In genomic region chr12:52307836-52308806, GRCh38 we compare ENCODE assay signal across 8 cellular contexts. TPM values are rescaled to one million over a fixed set of nuclear protein-coding genes. Genes with fewer than 3 reads are reported as not detected.
A peak's percentile ranks its signal among the peaks of the same experiment; 100 is the strongest.
DNase-seq lines count a peak whose midpoint lies in the region; ATAC-seq and TF ChIP-seq lines count a peak whose summit lies in the region.

No MANE protein-coding gene starts in this region.

- no peaks in the 10 kb centered on the region for H3K9me3 ChIP-seq in HUES48 (ENCODE audit: control insufficient read depth, insufficient read depth, low read length)
- H3K9me3 ChIP-seq in endodermal cell (ENCODE audit: control insufficient read depth, low read length) = no peaks in the 10 kb centered on the region

- H3K4me3 Mint-ChIP-seq in WTC11 (peak overlapping the region; percentile 76), endodermal cell (peak overlapping the region; percentile 59), memory B cell (peak overlapping the region; percentile 2)
- peak overlapping the region; percentile 61 for H3K4me3 Mint-ChIP-seq in stimulated activated effector memory CD8-positive, alpha-beta T cell treated with anti-CD3 and anti-CD28 coated beads, Interleukin-12 subunit alpha, Interleukin-12 subunit beta, amount 100 ng/mL, for 72 hours

- WGBS in endodermal cell (ENCODE audit: insufficient coverage in 1 of 2, insufficient read length in 1 of 2), 2 experiments = 13 to 14% methylated on average over 30 to 71 of the region's 71 CpGs

- H3K27ac Mint-ChIP-seq in WTC11 = no peak overlapping the region
- no peak overlapping the region for H3K27ac Mint-ChIP-seq in endodermal cell
- no peak overlapping the region for H3K27ac Mint-ChIP-seq in memory B cell
- H3K27ac Mint-ChIP-seq in stimulated activated effector memory CD8-positive, alpha-beta T cell treated with anti-CD3 and anti-CD28 coated beads, Interleukin-12 subunit alpha, Interleukin-12 subunit beta, amount 100 ng/mL, for 72 hours = no peak overlapping the region

- TF ChIP-seq CTCF in WTC11 (IDR thresholded peaks at IDR 0.05) = no peak
- peak; percentile 53 for TF ChIP-seq CTCF in endodermal cell (conservative IDR thresholded peaks at IDR 0.05)

- H3K4me1 ChIP-seq in HUES48 (ENCODE audit: control insufficient read depth, insufficient read depth, low read length) = peaks cover 6% of the 10 kb centered on the region
- no peaks in the 10 kb centered on the region for H3K4me1 ChIP-seq in endodermal cell (ENCODE audit: control insufficient read depth, insufficient read depth, low read length)

- no peak overlapping the region for H3K9ac ChIP-seq in HUES48 (ENCODE audit: low read depth, low read length)
- H3K9ac ChIP-seq in endodermal cell (ENCODE audit: extremely low read depth, low read length, poor library complexity, severe bottlenecking) = no peak overlapping the region

- peaks cover 50% of the 10 kb centered on the region for H3K27me3 ChIP-seq in HUES48 (ENCODE audit: control insufficient read depth, insufficient read depth, low read length)
- peaks cover 69% of the 10 kb centered on the region for H3K27me3 ChIP-seq in endodermal cell (ENCODE audit: control insufficient read depth, insufficient read depth, low read length, poor library complexity, severe bottlenecking)

- no peak overlapping the region for H3K27ac ChIP-seq in HUES48 (ENCODE audit: low read depth, low read length)
- no peak overlapping the region for H3K27ac ChIP-seq in endodermal cell (ENCODE audit: low read depth, low read length)

- peak; percentile 78 for DNase-seq in Ammon's horn (ENCODE audit: low spot score)
- peak; percentile 77 for DNase-seq in WTC11 (ENCODE audit: low spot score)
- peak; percentile 96 for DNase-seq in endodermal cell
- DNase-seq in memory B cell (ENCODE audit: low spot score in 2 of 2) = no peak
- peak; percentile 30 to 62 for DNase-seq in stimulated activated effector memory CD8-positive, alpha-beta T cell treated with anti-CD3 and anti-CD28 coated beads, Interleukin-12 subunit alpha, Interleukin-12 subunit beta, amount 100 ng/mL, for 72 hours (ENCODE audit: low spot score in 2 of 2)
- DNase-seq in NCI-H2196 (lab: John Stamatoyannopoulos, UW; ENCODE audit: unreplicated experiment) = no peak

- POLR2A ChIA-PET in WTC11 (lab: Charles Lee) = no interaction called here

- ATAC-seq in WTC11 (peak; percentile 86), memory B cell (ENCODE audit: low read depth) (no peak), GM18520 (IDR thresholded peaks at IDR 0.05; ENCODE audit: unreplicated experiment) (no peak)
- peak; percentile 77 for ATAC-seq in stimulated activated effector memory CD8-positive, alpha-beta T cell treated with anti-CD3 and anti-CD28 coated beads, Interleukin-12 subunit alpha, Interleukin-12 subunit beta, amount 100 ng/mL, for 72 hours

- H3K4me3 ChIP-seq in HUES48 (ENCODE audit: low read depth, low read length) = peak overlapping the region; percentile 69
- peak overlapping the region; percentile 72 for H3K4me3 ChIP-seq in endodermal cell (ENCODE audit: low read length)

- H3K36me3 ChIP-seq in HUES48 (ENCODE audit: control insufficient read depth, insufficient read depth, low read length) = no peaks in the 10 kb centered on the region
- no peaks in the 10 kb centered on the region for H3K36me3 ChIP-seq in endodermal cell (ENCODE audit: control insufficient read depth, insufficient read depth, low read length)

- H3K27me3 Mint-ChIP-seq in WTC11 (ENCODE audit: low read depth) (peaks cover 57% of the 10 kb centered on the region), endodermal cell (ENCODE audit: insufficient read depth) (peaks cover 69% of the 10 kb centered on the region), memory B cell (peaks cover 30% of the 10 kb centered on the region)

- H3K36me3 Mint-ChIP-seq in WTC11 (no peaks in the 10 kb centered on the region), endodermal cell (ENCODE audit: low read depth) (no peaks in the 10 kb centered on the region), memory B cell (no peaks in the 10 kb centered on the region)
- no peaks in the 10 kb centered on the region for H3K36me3 Mint-ChIP-seq in stimulated activated effector memory CD8-positive, alpha-beta T cell treated with anti-CD3 and anti-CD28 coated beads, Interleukin-12 subunit alpha, Interleukin-12 subunit beta, amount 100 ng/mL, for 72 hours

- H3K9me3 Mint-ChIP-seq in WTC11 (no peaks in the 10 kb centered on the region), endodermal cell (no peaks in the 10 kb centered on the region), memory B cell (no peaks in the 10 kb centered on the region)
- H3K9me3 Mint-ChIP-seq in stimulated activated effector memory CD8-positive, alpha-beta T cell treated with anti-CD3 and anti-CD28 coated beads, Interleukin-12 subunit alpha, Interleukin-12 subunit beta, amount 100 ng/mL, for 72 hours = no peaks in the 10 kb centered on the region

- CTCF ChIA-PET in WTC11 (lab: Charles Lee) = interaction anchor here (0.6 to 7.8 kb wide), 31 partner anchors 8 to 571 kb away, joined by 3 to 76 read pairs (median 4); no protein-coding TSS in a partner anchor

- H3K4me1 Mint-ChIP-seq in WTC11 (peaks cover 17% of the 10 kb centered on the region), endodermal cell (peaks cover 5% of the 10 kb centered on the region), memory B cell (peaks cover 11% of the 10 kb centered on the region)
- H3K4me1 Mint-ChIP-seq in stimulated activated effector memory CD8-positive, alpha-beta T cell treated with anti-CD3 and anti-CD28 coated beads, Interleukin-12 subunit alpha, Interleukin-12 subunit beta, amount 100 ng/mL, for 72 hours = peaks cover 33% of the 10 kb centered on the region

TF ChIP-seq in WTC11, 78 proteins besides CTCF, POLR2A, EP300 and RAD21 (continues in another document):
- TF ChIP-seq JAZF1 (CRISPR knock-in tag; IDR thresholded peaks at IDR 0.05) (no peak), SMAD3 (CRISPR knock-in tag; IDR thresholded peaks at IDR 0.05; ENCODE audit: borderline replicate concordance) (no peak), SP1 (CRISPR knock-in tag; conservative IDR thresholded peaks at IDR 0.05) (0 out of 2 replicates have a peak, but pooled peaks have one; percentile 32), ZSCAN18 (CRISPR knock-in tag; IDR thresholded peaks at IDR 0.05) (no peak), NFYB (CRISPR knock-in tag; conservative IDR thresholded peaks at IDR 0.05; ENCODE audit: low read depth) (no peak), EMX1 (CRISPR knock-in tag; IDR thresholded peaks at IDR 0.05) (no peak), ESRRA (CRISPR knock-in tag; IDR thresholded peaks at IDR 0.05; ENCODE audit: borderline replicate concordance) (no peak), ELF4 (CRISPR knock-in tag; IDR thresholded peaks at IDR 0.05; ENCODE audit: low read depth) (no peak), MLX (CRISPR knock-in tag; IDR thresholded peaks at IDR 0.05) (no peak), GRHL2 (CRISPR knock-in tag; IDR thresholded peaks at IDR 0.05; ENCODE audit: insufficient replicate concordance, severe bottlenecking) (no peak), FOXP1 (CRISPR knock-in tag; IDR thresholded peaks at IDR 0.05; ENCODE audit: borderline replicate concordance) (0 out of 2 replicates have a peak, but pooled peaks have one; percentile 43), MAX (CRISPR knock-in tag; IDR thresholded peaks at IDR 0.05) (peak; percentile 44; the same call in 1 of the 2 replicates), FOXK1 (CRISPR knock-in tag; IDR thresholded peaks at IDR 0.05) (0 out of 2 replicates have a peak, but pooled peaks have one; percentile 35), CREB1 (CRISPR knock-in tag; IDR thresholded peaks at IDR 0.05) (no peak)

RNA-seq across cellular contexts. Expression of gene KRT83, which starts 13.1 kb away (rescaled TPM):
- total RNA-seq in WTC11 (2021) = not detected in 3 replicates
- total RNA-seq in endodermal cell = not detected
- not detected for polyA plus RNA-seq in endodermal cell (2013, experiment 1 of 2)
- not detected for polyA plus RNA-seq in endodermal cell (2013, experiment 2 of 2)

RNA-seq across cellular contexts. Expression of gene KRT81, which starts 16.8 kb away (rescaled TPM):
- 0.21 to 0.70 TPM (median 0.34 TPM) in 3 replicates for total RNA-seq in WTC11 (2021)
- total RNA-seq in endodermal cell = not detected
- not detected for polyA plus RNA-seq in endodermal cell (2013, experiment 1 of 2)
- not detected for polyA plus RNA-seq in endodermal cell (2013, experiment 2 of 2)

RNA-seq across cellular contexts. Expression of gene KRT86, which starts 33.7 kb away (rescaled TPM):
- total RNA-seq in WTC11 (2021) (0.11 to 0.18 TPM in 2 of 3 replicates, not detected in the other), endodermal cell (not detected)
- not detected for polyA plus RNA-seq in endodermal cell (2013, experiment 1 of 2)
- polyA plus RNA-seq in endodermal cell (2013, experiment 2 of 2) = not detected

RNA-seq across cellular contexts. Expression of gene KRT85, which starts 59.2 kb away (rescaled TPM):
- total RNA-seq in WTC11 (2021) (not detected in 3 replicates), endodermal cell (not detected)
- polyA plus RNA-seq in endodermal cell (2013, experiment 1 of 2) = not detected
- not detected for polyA plus RNA-seq in endodermal cell (2013, experiment 2 of 2)

Comparison
In these comparisons a context has a peak if more than half of its experiments do, and no peak if none do; other contexts are left out.
1. DNase-seq: peak in Ammon's horn (single experiment), WTC11 (single experiment), endodermal cell (single experiment) and stimulated activated effector memory CD8-positive, alpha-beta T cell treated with anti-CD3 and anti-CD28 coated beads, Interleukin-12 subunit alpha, Interleukin-12 subunit beta, amount 100 ng/mL, for 72 hours (2 of 2); none in memory B cell (0 of 2) and NCI-H2196 (single experiment).
2. ATAC-seq: peak in WTC11 (single experiment) and stimulated activated effector memory CD8-positive, alpha-beta T cell treated with anti-CD3 and anti-CD28 coated beads, Interleukin-12 subunit alpha, Interleukin-12 subunit beta, amount 100 ng/mL, for 72 hours (single experiment); none in memory B cell (single experiment) and GM18520 (single experiment).
3. H3K4me3 Mint-ChIP-seq: peak in every context shown above with its lines; median percentile 76 in WTC11; 61 in stimulated activated effector memory CD8-positive, alpha-beta T cell treated with anti-CD3 and anti-CD28 coated beads, Interleukin-12 subunit alpha, Interleukin-12 subunit beta, amount 100 ng/mL, for 72 hours; 59 in endodermal cell; 2 in memory B cell.